ENCODE assay signal across 9 cellular contexts in genomic region chr6:144583614-144583954, GRCh38.
DNase-seq lines count a peak whose midpoint lies in the region; ATAC-seq and TF ChIP-seq lines count a peak whose summit lies in the region.
"Had no signal": no experiment of that assay in that cellular context is flagged by ENCODE, and none has a peak within 500 bp of the region (broad histone marks: within the 10 kb centered on the region; RNA-seq: fewer than 3 reads in every experiment).

No MANE protein-coding gene starts in this region.

- no peak overlapping the region for H3K27ac ChIP-seq in HUES64 (ENCODE audit: low read depth, low read length)
- peak overlapping the region in 8 of 59 donors; percentile 4 to 69 (median 46) for H3K27ac ChIP-seq in dorsolateral prefrontal cortex
- no peak overlapping the region for H3K27ac ChIP-seq in smooth muscle cell (ENCODE audit: low read depth)

- H3K4me1 Mint-ChIP-seq in activated CD4-positive, alpha-beta T cell treated with anti-CD3 and anti-CD28 coated beads, Interleukin-2, amount 10 ng/mL, durations not matched to agents 24 days and 14 days: peaks cover 51% of the 10 kb centered on the region

- peaks cover 30% of the 10 kb centered on the region for H3K36me3 Mint-ChIP-seq in activated CD4-positive, alpha-beta T cell treated with anti-CD3 and anti-CD28 coated beads, Interleukin-2, amount 10 ng/mL, durations not matched to agents 24 days and 14 days (ENCODE audit: low read depth)

- H4K20me1 ChIP-seq in smooth muscle cell (ENCODE audit: low read depth): no peaks in the 10 kb centered on the region

- DNase-seq in activated CD4-positive, alpha-beta T cell treated with anti-CD3 and anti-CD28 coated beads, Interleukin-2, amount 10 ng/mL, durations not matched to agents 24 days and 14 days: no peak
- no peak for DNase-seq in activated CD4-positive, alpha-beta T cell treated with anti-CD3 and anti-CD28 coated beads for 48 hours
- no peak for DNase-seq in dorsolateral prefrontal cortex
- DNase-seq in smooth muscle cell (lab: John Stamatoyannopoulos, UW; ENCODE audit: unreplicated experiment): no peak
- DNase-seq in DMS53 (lab: John Stamatoyannopoulos, UW): no peak
- no peak for DNase-seq in GM03348 (ENCODE audit: low spot score)
- DNase-seq: NCI-H1930 had no signal

- 0 out of 2 replicates have a peak overlapping the region, but pooled peaks have one; percentile 5 for H3K9ac ChIP-seq in HUES64 (ENCODE audit: low read depth, low read length)
- H3K9ac ChIP-seq in smooth muscle cell (ENCODE audit: low read depth): peak overlapping the region; percentile 2

- H3K9me3 ChIP-seq in HUES64 (ENCODE audit: insufficient read depth, low read depth, low read length) (no peaks in the 10 kb centered on the region), smooth muscle cell (replicated peaks; ENCODE audit: low read depth) (no peaks in the 10 kb centered on the region)

- H3K9me3 Mint-ChIP-seq in activated CD4-positive, alpha-beta T cell treated with anti-CD3 and anti-CD28 coated beads, Interleukin-2, amount 10 ng/mL, durations not matched to agents 24 days and 14 days: no peaks in the 10 kb centered on the region

- H3K27ac Mint-ChIP-seq in activated CD4-positive, alpha-beta T cell treated with anti-CD3 and anti-CD28 coated beads, Interleukin-2, amount 10 ng/mL, durations not matched to agents 24 days and 14 days: peak overlapping the region; percentile 92

- peak overlapping the region; percentile 18 for H2AFZ ChIP-seq in smooth muscle cell (ENCODE audit: low read depth)

- no peaks in the 10 kb centered on the region for H3F3A ChIP-seq in smooth muscle cell (ENCODE audit: low read depth)

- H3K79me2 ChIP-seq in smooth muscle cell (ENCODE audit: low read depth): peaks cover 22% of the 10 kb centered on the region

- no peaks in the 10 kb centered on the region for H3K27me3 Mint-ChIP-seq in activated CD4-positive, alpha-beta T cell treated with anti-CD3 and anti-CD28 coated beads, Interleukin-2, amount 10 ng/mL, durations not matched to agents 24 days and 14 days

- no peak for ATAC-seq in esophagus mucosa

- peaks cover 44% of the 10 kb centered on the region for H3K4me1 ChIP-seq in HUES64 (ENCODE audit: insufficient read depth, low read length)
- H3K4me1 ChIP-seq in smooth muscle cell (ENCODE audit: low read depth): peaks cover 10% of the 10 kb centered on the region

- peak overlapping the region; percentile 36 for H3K4me3 ChIP-seq in HUES64 (ENCODE audit: low read length)
- H3K4me3 ChIP-seq in dorsolateral prefrontal cortex: peak overlapping the region in 58 of 59 donors; percentile 16 to 66 (median 44)
- H3K4me3 ChIP-seq in smooth muscle cell: peak overlapping the region; percentile 45

- H3K36me3 ChIP-seq in HUES64 (ENCODE audit: insufficient read depth, low read length): no peaks in the 10 kb centered on the region; the same call in 1 of the 2 replicates
- H3K36me3 ChIP-seq in smooth muscle cell (ENCODE audit: low read depth): no peaks in the 10 kb centered on the region

- peak overlapping the region; percentile 85 for H3K4me2 ChIP-seq in smooth muscle cell

- H3K27me3 ChIP-seq in HUES64 (ENCODE audit: insufficient read depth, low read length) (no peaks in the 10 kb centered on the region), dorsolateral prefrontal cortex (peaks cover 0 to 19% (median 0%) of the 10 kb centered on the region in 45 donors), smooth muscle cell (ENCODE audit: low read depth) (no peaks in the 10 kb centered on the region)

- H3K4me3 Mint-ChIP-seq in activated CD4-positive, alpha-beta T cell treated with anti-CD3 and anti-CD28 coated beads, Interleukin-2, amount 10 ng/mL, durations not matched to agents 24 days and 14 days: peak overlapping the region; percentile 88

- intact Hi-C loops in activated CD4-positive, alpha-beta T cell treated with anti-CD3 and anti-CD28 coated beads, Interleukin-2, amount 10 ng/mL, durations not matched to agents 24 days and 14 days (cut with micrococcal nuclease): loop anchor here (1.0 to 10.0 kb wide), 10 partner anchors 14 to 1231 kb away; partner anchors contain the start of gene FBXO30
- intact Hi-C loops in dorsolateral prefrontal cortex (cut with DNase I): loop anchor here (2.0 to 10.0 kb wide), 5 partner anchors 251 to 631 kb away; no protein-coding TSS in a partner anchor

- 58% methylated on average over 1 of the region's 1 CpG for WGBS in HUES64
- 27% methylated on average over 1 of the region's 1 CpG for WGBS in smooth muscle cell (ENCODE audit: low lambda C conversion rate)

- TF ChIP-seq CTCF in dorsolateral prefrontal cortex (IDR thresholded peaks at IDR 0.05 in 54 of 56, conservative IDR thresholded peaks at IDR 0.05 in 2 of 56; ENCODE audit: low read depth in 1 of 56, partially characterized antibody in 56 of 56) (no peak), smooth muscle cell (IDR thresholded peaks at IDR 0.05; ENCODE audit: borderline replicate concordance, insufficient read depth, poor library complexity, severe bottlenecking) (no peak)
